ENCODE assay signal across 1 cellular context in the genomic region with DNA sequence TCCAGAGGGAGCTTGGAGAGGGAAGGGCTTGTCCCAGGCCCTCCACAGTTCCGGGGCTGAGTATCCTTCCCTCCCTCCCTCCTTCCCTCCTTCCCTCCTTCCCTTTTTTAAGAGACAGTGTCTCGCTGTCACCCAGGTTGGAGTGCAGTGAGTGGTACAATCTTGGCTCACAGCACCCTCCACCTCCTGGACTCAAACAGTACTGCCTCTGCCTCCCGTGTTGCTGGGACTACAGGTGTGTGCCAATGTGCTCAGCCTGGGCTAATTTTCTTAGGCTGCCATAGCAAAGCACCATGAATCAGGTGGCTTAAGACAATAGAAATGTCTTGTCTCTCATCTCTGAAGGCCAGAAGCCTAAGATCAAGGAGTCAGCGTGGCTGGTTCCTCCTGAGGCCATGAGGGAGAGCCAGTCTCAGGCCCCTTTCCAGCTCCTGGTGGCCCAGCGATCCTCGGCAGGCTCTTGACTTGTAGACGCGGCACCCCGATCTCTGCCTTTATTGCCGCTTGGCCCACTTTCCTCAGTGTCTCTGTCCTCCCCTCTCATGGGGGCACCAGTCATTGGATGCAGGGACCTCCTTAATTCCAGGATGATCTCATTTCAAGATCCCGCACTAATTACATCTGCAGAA.
TF ChIP-seq lines count a peak whose summit lies in the region.

No MANE protein-coding gene starts in this region.

TF ChIP-seq in HCT116, 20 proteins besides CTCF, POLR2A, EP300 and RAD21:
- TF ChIP-seq EZH2phosphoT487 (IDR thresholded peaks at IDR 0.05; ENCODE audit: borderline replicate concordance) = no peak
- TF ChIP-seq JUND (IDR thresholded peaks at IDR 0.05) = no peak
- no peak for TF ChIP-seq SRF (IDR thresholded peaks at IDR 0.05; ENCODE audit: low read depth)
- no peak for TF ChIP-seq SIN3A (IDR thresholded peaks at IDR 0.05; ENCODE audit: low read depth)
